Comparison of ENCODE assay signal across 8 cellular contexts in genomic region chr17:16438557-16439302, GRCh38.
A peak's percentile ranks its signal among the peaks of the same experiment; 100 is the strongest.
DNase-seq lines count a peak whose midpoint lies in the region; ATAC-seq and TF ChIP-seq lines count a peak whose summit lies in the region.

No MANE protein-coding gene starts in this region.

- peaks cover 51% of the 10 kb centered on the region for H3K4me1 ChIP-seq in OCI-LY1 (ENCODE audit: insufficient read depth, low read length, severe bottlenecking)

- H3K9me2 ChIP-seq in OCI-LY1 (ENCODE audit: low read depth, low read length), result no peaks in the 10 kb centered on the region

- no peak overlapping the region for H2AFZ ChIP-seq in OCI-LY1 (ENCODE audit: low read length)

- peak overlapping the region; percentile 85 for H3K4me2 ChIP-seq in OCI-LY1 (ENCODE audit: low read length)

- H3K79me2 ChIP-seq in OCI-LY1 (ENCODE audit: insufficient read depth, low read length), result peaks cover 24% of the 10 kb centered on the region

- no peaks in the 10 kb centered on the region for H3F3A ChIP-seq in OCI-LY1 (ENCODE audit: insufficient read depth, low read length)

- no peaks in the 10 kb centered on the region for H3K9me3 ChIP-seq in OCI-LY1 (ENCODE audit: low read length)

- no peak for TF ChIP-seq CTCF in OCI-LY1 (IDR thresholded peaks at IDR 0.05; ENCODE audit: low read length)

- DNase-seq in DMS 273 (lab: John Stamatoyannopoulos, UW; ENCODE audit: unreplicated experiment) (peak; percentile 99), HuH-7 (ENCODE audit: low spot score) (peak; percentile 99), activated T-cell treated with anti-CD3 and anti-CD28 coated beads for 1 hour (ENCODE audit: low read depth) (peak; percentile 87), epidermal melanocyte (ENCODE audit: insufficient read length, low spot score) (peak; percentile 100), midbrain (lab: John Stamatoyannopoulos, UW) (peak; percentile 99)
- peak; percentile 95 to 96 for DNase-seq in stimulated activated CD8-positive, alpha-beta memory T cell treated with anti-CD3 and anti-CD28 coated beads, Interleukin-15, amount 100 ng/mL, for 48 hours (ENCODE audit: low read depth in 2 of 2)

- peak overlapping the region; percentile 93 for H3K4me3 ChIP-seq in OCI-LY1 (ENCODE audit: low read depth, low read length, poor library complexity, severe bottlenecking)

- H3K36me3 ChIP-seq in OCI-LY1 (ENCODE audit: insufficient read depth, low read length), result peaks cover 51% of the 10 kb centered on the region

- no peaks in the 10 kb centered on the region for H4K20me1 ChIP-seq in OCI-LY1 (ENCODE audit: insufficient read depth, low read length)

- ATAC-seq in GM21526 (IDR thresholded peaks at IDR 0.05; ENCODE audit: low FRiP score, unreplicated experiment), result peak; percentile 60

- H3K9ac ChIP-seq in OCI-LY1 (ENCODE audit: low read length), result peak overlapping the region; percentile 97

- peak overlapping the region; percentile 79 for H3K27ac ChIP-seq in OCI-LY1 (ENCODE audit: low read depth, low read length, poor library complexity, severe bottlenecking)

- no peaks in the 10 kb centered on the region for H3K27me3 ChIP-seq in OCI-LY1 (ENCODE audit: insufficient read depth, low read length)

Comparison
In these comparisons a context has a peak if more than half of its experiments do, and no peak if none do; other contexts are left out.
1. Peak in every context shown above with its lines: DNase-seq, ATAC-seq, H3K4me3 ChIP-seq and H3K27ac ChIP-seq.